In genomic region chr11:14463623-14464022, GRCh38 we compare ENCODE assay signal across 14 cellular contexts. TPM values are rescaled to one million over a fixed set of nuclear protein-coding genes. Genes with fewer than 3 reads are reported as not detected.
A peak's percentile ranks its signal among the peaks of the same experiment; 100 is the strongest.
DNase-seq lines count a peak whose midpoint lies in the region; ATAC-seq and TF ChIP-seq lines count a peak whose summit lies in the region.
"Had no signal": no experiment of that assay in that cellular context is flagged by ENCODE, and none has a peak within 500 bp of the region (broad histone marks: within the 10 kb centered on the region; RNA-seq: fewer than 3 reads in every experiment).

No MANE protein-coding gene starts in this region.

- ATAC-seq in CD4-positive, alpha-beta T cell (ENCODE audit: poor library complexity) = peak; percentile 34
- ATAC-seq in central memory CD8-positive, alpha-beta T cell (replicated peaks; ENCODE audit: extremely low read depth, poor library complexity, severe bottlenecking) = peak; percentile 49
- ATAC-seq in HG03457 (IDR thresholded peaks at IDR 0.05; ENCODE audit: unreplicated experiment) = no peak

- no peak overlapping the region for H2BK15ac ChIP-seq in mesenchymal stem cell (ENCODE audit: low read depth, poor library complexity, severe bottlenecking)

- H3K23ac ChIP-seq in mesenchymal stem cell (ENCODE audit: low read length in 2 of 2) = no peak overlapping the region

- no peak for TF ChIP-seq CTCF in CD4-positive, alpha-beta T cell (IDR thresholded peaks at IDR 0.05)

- H3K9ac ChIP-seq in mesenchymal stem cell (ENCODE audit: low read length) = no peak overlapping the region

- no peak overlapping the region for H2BK12ac ChIP-seq in mesenchymal stem cell (ENCODE audit: low read length in 2 of 2)

- WGBS in mesenchymal stem cell = 95% methylated on average over 2 of the region's 2 CpGs

- no peak overlapping the region for H2AK5ac ChIP-seq in mesenchymal stem cell (ENCODE audit: low read length, severe bottlenecking)

- H3K36me3 ChIP-seq in mesenchymal stem cell (ENCODE audit: control insufficient read depth in 1 of 2, insufficient read depth in 2 of 2, low read depth in 1 of 2, low read length in 2 of 2) = peaks cover 19 to 99% of the 10 kb centered on the region in 2 experiments

- H3K4me1 ChIP-seq in mesenchymal stem cell (ENCODE audit: control insufficient read depth, insufficient read depth, low read depth, low read length) = peaks cover 2% of the 10 kb centered on the region
- H3K4me1 ChIP-seq: HAP-1 had no signal

- H3K18ac ChIP-seq in mesenchymal stem cell (ENCODE audit: low read depth in 1 of 2, low read length in 2 of 2) = no peak overlapping the region

- H3K9me3 ChIP-seq in CD4-positive, alpha-beta T cell (ENCODE audit: control insufficient read depth, low read length) = no peaks in the 10 kb centered on the region
- H3K9me3 ChIP-seq in mesenchymal stem cell (ENCODE audit: control insufficient read depth, low read length) = no peaks in the 10 kb centered on the region
- H3K9me3 ChIP-seq: HAP-1 had no signal

- no peak overlapping the region for H3K27ac ChIP-seq in CD4-positive, alpha-beta T cell (ENCODE audit: low read depth, low read length)
- H3K27ac ChIP-seq in mesenchymal stem cell (ENCODE audit: low read length, poor library complexity, severe bottlenecking) = peak overlapping the region; percentile 29

- H4K91ac ChIP-seq in mesenchymal stem cell (ENCODE audit: low read length) = no peak overlapping the region

- H3K9me3 Mint-ChIP-seq in CD4-positive, alpha-beta T cell = no peaks in the 10 kb centered on the region
- H3K9me3 Mint-ChIP-seq in central memory CD8-positive, alpha-beta T cell = no peaks in the 10 kb centered on the region
- H3K9me3 Mint-ChIP-seq: CD8-positive, alpha-beta memory T cell had no signal

- peaks cover 52% of the 10 kb centered on the region for H3K36me3 Mint-ChIP-seq in CD4-positive, alpha-beta T cell (ENCODE audit: low read depth)
- peaks cover 62% of the 10 kb centered on the region for H3K36me3 Mint-ChIP-seq in central memory CD8-positive, alpha-beta T cell (ENCODE audit: insufficient read depth)

- H2BK120ac ChIP-seq in mesenchymal stem cell (ENCODE audit: low read depth, low read length) = no peak overlapping the region

- peaks cover 14% of the 10 kb centered on the region for H3K4me1 Mint-ChIP-seq in CD4-positive, alpha-beta T cell (ENCODE audit: low read depth)
- peaks cover 9% of the 10 kb centered on the region for H3K4me1 Mint-ChIP-seq in central memory CD8-positive, alpha-beta T cell

- H3K79me1 ChIP-seq in mesenchymal stem cell (replicated peaks; ENCODE audit: low read length, poor library complexity, severe bottlenecking) = peaks cover 4% of the 10 kb centered on the region

- H3K4ac ChIP-seq in mesenchymal stem cell (ENCODE audit: low read depth in 1 of 2, low read length in 2 of 2) = no peak overlapping the region

- no peak overlapping the region for H3K4me3 Mint-ChIP-seq in CD4-positive, alpha-beta T cell
- H3K4me3 Mint-ChIP-seq in central memory CD8-positive, alpha-beta T cell = no peak overlapping the region
- H3K4me3 Mint-ChIP-seq: B cell had no signal

- no peak overlapping the region for H3K4me3 ChIP-seq in mesenchymal stem cell (ENCODE audit: insufficient read depth in 1 of 2, low read depth in 1 of 2, low read length in 2 of 2)
- H3K4me3 ChIP-seq: HAP-1 had no signal

- H2BK5ac ChIP-seq in mesenchymal stem cell (ENCODE audit: low read depth, low read length, poor library complexity, severe bottlenecking) = no peak overlapping the region

- intact Hi-C loops in CD4-positive, alpha-beta T cell (cut with DNase I, micrococcal nuclease) = no loop called here

- H3K27me3 ChIP-seq in CD4-positive, alpha-beta T cell (ENCODE audit: control insufficient read depth, insufficient read depth, low read length) = no peaks in the 10 kb centered on the region
- H3K27me3 ChIP-seq in mesenchymal stem cell (ENCODE audit: control insufficient read depth in 1 of 2, insufficient read depth in 1 of 2, low read length in 2 of 2) = no peaks in the 10 kb centered on the region

- H3K4me2 ChIP-seq in mesenchymal stem cell (ENCODE audit: low read length, poor library complexity, severe bottlenecking) = no peak overlapping the region

- POLR2A ChIA-PET in CD4-positive, alpha-beta T cell (lab: Charles Lee) = no interaction called here

- no peak overlapping the region for H2AFZ ChIP-seq in mesenchymal stem cell (ENCODE audit: low read depth, low read length)

- H4K8ac ChIP-seq in mesenchymal stem cell (ENCODE audit: low read length) = no peak overlapping the region

- no peak overlapping the region for H3K14ac ChIP-seq in mesenchymal stem cell (ENCODE audit: low read length in 2 of 2)

- no peak for DNase-seq in CD4-positive, alpha-beta T cell
- peak; percentile 49 for DNase-seq in HT-29 (ENCODE audit: low spot score)
- DNase-seq in central memory CD8-positive, alpha-beta T cell (ENCODE audit: low spot score in 2 of 2) = no peak
- no peak for DNase-seq in mesenchymal stem cell
- no peak for DNase-seq in COLO829 (ENCODE audit: low spot score)
- no peak for DNase-seq in ecto neural progenitor cell (ENCODE audit: low spot score)
- no peak for DNase-seq in COR-L47 (lab: John Stamatoyannopoulos, UW)
- DNase-seq: C1 segment of cervical spinal cord; Calu3; CD8-positive, alpha-beta memory T cell; DMS 273 treated with DMSO at 0.1 percent for 48 hours had no signal

- no peak overlapping the region for H3K27ac Mint-ChIP-seq in CD4-positive, alpha-beta T cell
- no peak overlapping the region for H3K27ac Mint-ChIP-seq in central memory CD8-positive, alpha-beta T cell (ENCODE audit: low read depth)
- H3K27ac Mint-ChIP-seq: B cell had no signal

- no peaks in the 10 kb centered on the region for H3K27me3 Mint-ChIP-seq in CD4-positive, alpha-beta T cell
- no peaks in the 10 kb centered on the region for H3K27me3 Mint-ChIP-seq in central memory CD8-positive, alpha-beta T cell
- H3K27me3 Mint-ChIP-seq: B cell; CD8-positive, alpha-beta memory T cell had no signal

- CTCF ChIA-PET in CD4-positive, alpha-beta T cell (lab: Charles Lee) = interaction anchor here (1.0 to 1.2 kb wide), 2 partner anchors 8 to 12 kb away, joined by 4 to 9 read pairs; no protein-coding TSS in a partner anchor

RNA-seq across cellular contexts. Expression of gene COPB1, which starts 36.0 kb away (rescaled TPM):
- total RNA-seq in CD4-positive, alpha-beta T cell = 10 to 100 TPM; 93.1 to 95.9 TPM
- 70.9 and 77.0 TPM in 2 replicates for total RNA-seq in HT-29 (2014; rRNA removed; shearing (Covaris generic))
- polyA plus RNA-seq in mesenchymal stem cell (2013, experiment 1 of 2) = 124 TPM
- polyA plus RNA-seq in mesenchymal stem cell (2013, experiment 2 of 2) = 130 TPM

RNA-seq across cellular contexts. Expression of gene PSMA1, which starts 56.6 kb away (rescaled TPM):
- total RNA-seq in CD4-positive, alpha-beta T cell = 100 to 1,000 TPM; 170 to 175 TPM
- 121 and 139 TPM in 2 replicates for total RNA-seq in HT-29 (2014; rRNA removed; shearing (Covaris generic))
- 239 TPM for polyA plus RNA-seq in mesenchymal stem cell (2013, experiment 1 of 2)
- 247 TPM for polyA plus RNA-seq in mesenchymal stem cell (2013, experiment 2 of 2)
